ENCODE assay signal across 8 cellular contexts in genomic region chr17:42609182-42609813, GRCh38. TPM values are rescaled to one million over a fixed set of nuclear protein-coding genes. Genes with fewer than 3 reads are reported as not detected.
DNase-seq lines count a peak whose midpoint lies in the region; ATAC-seq, FAIRE-seq and TF ChIP-seq lines count a peak whose summit lies in the region.

Gene RETREG3, minus strand, starts transcription at chr17:42609374. Its CDS starts 50 bp downstream, at chr17:42609324.
Gene TUBG1, plus strand, starts transcription at chr17:42609683. Its CDS starts 55 bp downstream, at chr17:42609738.

- H3K36me3 ChIP-seq in adipocyte (ENCODE audit: control insufficient read depth, insufficient read depth, low read length, severe bottlenecking) (peaks cover 26% of the 10 kb centered on the region), pancreas (peaks cover 0 to 19% (median 0%) of the 10 kb centered on the region in 3 donors), tibial artery (peaks cover 15 to 29% (median 19%) of the 10 kb centered on the region in 3 donors)

- peak; percentile 100 for DNase-seq in NCI-H1436 (lab: John Stamatoyannopoulos, UW)
- DNase-seq in T follicular helper cell (ENCODE audit: low read depth), result peak; percentile 99
- DNase-seq in adipocyte (ENCODE audit: low read depth), result peak; percentile 100
- DNase-seq in Right ventricle myocardium superior, result peak; percentile 100
- peak; percentile 98 to 100 (median 99) for DNase-seq in pancreas
- peak; percentile 98 to 99 for DNase-seq in tibial artery

- H3K4me3 ChIP-seq in GM12875 (ENCODE audit: low read depth, low read length) (peak within 1 kb of the TSS; percentile 90), adipocyte (ENCODE audit: low read length) (peak within 1 kb of the TSS; percentile 95), pancreas (peak within 1 kb of the TSS; percentile 51 to 76 (median 64)), tibial artery (peak within 1 kb of the TSS; percentile 69 to 85)

- peak; percentile 96 for ATAC-seq in HG02798 (IDR thresholded peaks at IDR 0.05; ENCODE audit: poor library complexity, unreplicated experiment)
- peak; percentile 98 for ATAC-seq in Right ventricle myocardium superior (ENCODE audit: poor library complexity)
- ATAC-seq in pancreas, result peak; percentile 93 to 97 (median 95)

- no peaks in the 10 kb centered on the region for H3K27me3 ChIP-seq in adipocyte (replicated peaks; ENCODE audit: control insufficient read depth, insufficient read depth, low read length)
- H3K27me3 ChIP-seq in pancreas, result no peaks in the 10 kb centered on the region
- H3K27me3 ChIP-seq in tibial artery, result no peaks in the 10 kb centered on the region

- peak; percentile 41 for FAIRE-seq in pancreas (lab: Jason Lieb, UNC)

- intact Hi-C loops in Right ventricle myocardium superior (cut with DNase I), result loop anchor here (5.0 kb wide), 1 partner anchor 68 kb away; the partner anchor contains the start of gene PLEKHH3
- intact Hi-C loops in pancreas (cut with DNase I), result no loop called here
- intact Hi-C loops in tibial artery (cut with DNase I; ENCODE audit: low total_unique reads), result loop anchor here (5.0 kb wide), 2 partner anchors 43 to 73 kb away; partner anchors contain the start of genes CCR10 and CNTNAP1

- no peaks in the 10 kb centered on the region for H3K9me3 ChIP-seq in adipocyte (ENCODE audit: control insufficient read depth, low read length)
- no peaks in the 10 kb centered on the region for H3K9me3 ChIP-seq in pancreas
- H3K9me3 ChIP-seq in tibial artery, result no peaks in the 10 kb centered on the region

- peaks cover 12% of the 10 kb centered on the region for H3K4me1 ChIP-seq in adipocyte (ENCODE audit: control insufficient read depth, insufficient read depth, low read length)
- peaks cover 4 to 35% (median 16%) of the 10 kb centered on the region in 3 donors for H3K4me1 ChIP-seq in pancreas
- H3K4me1 ChIP-seq in tibial artery, result peaks cover 0 to 54% (median 33%) of the 10 kb centered on the region in 4 donors

- TF ChIP-seq CTCF in GM12875 (IDR thresholded peaks at IDR 0.05; ENCODE audit: borderline replicate concordance, insufficient read depth, low read depth, low read length) (0 out of 2 replicates have a peak, but pooled peaks have one; percentile 17), pancreas (IDR thresholded peaks at IDR 0.05) (no peak), tibial artery (IDR thresholded peaks at IDR 0.05) (peak in 1 of 2 experiments; percentile 43)

- peak within 1 kb of the TSS; percentile 98 for H3K9ac ChIP-seq in adipocyte (ENCODE audit: low read length)

- 0 to 1% methylated on average over 37 to 66 of the region's 66 CpGs for WGBS in pancreas, 2 donors

- H3K27ac ChIP-seq in pancreas (peak within 1 kb of the TSS; percentile 58 to 92 (median 76)), tibial artery (peak within 1 kb of the TSS; percentile 88 to 95)

RNA-seq across cellular contexts. Expression of gene RETREG3, which starts in this region (rescaled TPM):
- total RNA-seq in Right ventricle myocardium superior, result 21.4 TPM
- 10 to 100 TPM; 39.3 to 78.0 (median 47.0) TPM for total RNA-seq in pancreas
- 10 to 100 TPM; 28.8 to 35.5 TPM for polyA plus RNA-seq in pancreas

RNA-seq across cellular contexts. Expression of gene TUBG1, which starts in this region (rescaled TPM):
- total RNA-seq in Right ventricle myocardium superior, result 49.1 TPM
- total RNA-seq in pancreas, result 10 to 100 TPM; 10.5 to 79.9 (median 22.2) TPM
- 10 to 100 TPM; 23.5 to 29.1 TPM for polyA plus RNA-seq in pancreas

Comparison
In these comparisons a context has a peak if more than half of its experiments do, and no peak if none do; other contexts are left out.
1. Peak in every context shown above with its lines: DNase-seq, ATAC-seq, H3K4me3 ChIP-seq and H3K27ac ChIP-seq.
2. intact Hi-C loops: an anchor here in Right ventricle myocardium superior (5.0 kb wide) and tibial artery (5.0 kb wide); none called in pancreas.